In genomic region chrX:135050603-135051002, GRCh38 we compare ENCODE assay signal across 1 cellular context.
TF ChIP-seq lines count a peak whose summit lies in the region.

No MANE protein-coding gene starts in this region.

TF ChIP-seq in SK-N-SH, 30 proteins besides CTCF, POLR2A, EP300 and RAD21:
- TF ChIP-seq IRF3 (IDR thresholded peaks at IDR 0.05; ENCODE audit: low read depth, low read length) (no peak), JUND (IDR thresholded peaks at IDR 0.05) (no peak), PBX3 (IDR thresholded peaks at IDR 0.05) (no peak), NFIC (IDR thresholded peaks at IDR 0.05; ENCODE audit: borderline replicate concordance) (no peak), RCOR1 (IDR thresholded peaks at IDR 0.05; ENCODE audit: low read length) (no peak), USF1 (IDR thresholded peaks at IDR 0.05; ENCODE audit: borderline replicate concordance, low read depth) (no peak), MEF2A (IDR thresholded peaks at IDR 0.05; ENCODE audit: borderline replicate concordance, low read depth) (no peak), ELF1 (IDR thresholded peaks at IDR 0.05) (no peak)
